13 cellular contexts compared by ENCODE assay signal in genomic region chr1:44619261-44619900, GRCh38. TPM values are rescaled to one million over a fixed set of nuclear protein-coding genes. Genes with fewer than 3 reads are reported as not detected.
DNase-seq lines count a peak whose midpoint lies in the region; ATAC-seq and TF ChIP-seq lines count a peak whose summit lies in the region.
"Had no signal": no experiment of that assay in that cellular context is flagged by ENCODE, and none has a peak within 500 bp of the region (broad histone marks: within the 10 kb centered on the region; RNA-seq: fewer than 3 reads in every experiment).

No MANE protein-coding gene starts in this region.

- H3K27me3 Mint-ChIP-seq in neural crest cell (ENCODE audit: low read depth): peaks cover 29% of the 10 kb centered on the region

- TF ChIP-seq CTCF in epithelial cell of proximal tubule (conservative IDR thresholded peaks at IDR 0.05; ENCODE audit: low read depth, low read length): no peak
- no peak for TF ChIP-seq CTCF in neural crest cell (conservative IDR thresholded peaks at IDR 0.05)
- no peak for TF ChIP-seq CTCF in smooth muscle cell (IDR thresholded peaks at IDR 0.05; ENCODE audit: borderline replicate concordance, insufficient read depth, poor library complexity, severe bottlenecking)
- TF ChIP-seq CTCF in right lobe of liver (IDR thresholded peaks at IDR 0.05): no peak

- in situ Hi-C loops in Caki2 (cut with HindIII; ENCODE audit: low pct_unique_long_range_greater_than_20kb, low sequenced_read_pairs): no loop called here

- H4K20me1 ChIP-seq in smooth muscle cell (ENCODE audit: low read depth): no peaks in the 10 kb centered on the region

- no peaks in the 10 kb centered on the region for H3K27me3 ChIP-seq in MG63
- H3K27me3 ChIP-seq in smooth muscle cell (ENCODE audit: low read depth): peaks cover 29% of the 10 kb centered on the region
- no peaks in the 10 kb centered on the region for H3K27me3 ChIP-seq in right lobe of liver

- no peaks in the 10 kb centered on the region for H3K79me2 ChIP-seq in smooth muscle cell (ENCODE audit: low read depth)

- H3K9me3 Mint-ChIP-seq in neural crest cell: no peaks in the 10 kb centered on the region

- H3K4me1 Mint-ChIP-seq in neural crest cell: peaks cover 5% of the 10 kb centered on the region

- H3K4me3 Mint-ChIP-seq in neural crest cell: no peak overlapping the region

- no peak overlapping the region for H3K4me3 ChIP-seq in MG63
- H3K4me3 ChIP-seq in epithelial cell of proximal tubule (ENCODE audit: low read depth, low read length): peak overlapping the region; percentile 28
- no peak overlapping the region for H3K4me3 ChIP-seq in smooth muscle cell
- no peak overlapping the region for H3K4me3 ChIP-seq in right lobe of liver
- H3K4me3 ChIP-seq: colonic mucosa had no signal

- no peak for TF ChIP-seq POLR2A in right lobe of liver (IDR thresholded peaks at IDR 0.05)

- CTCF ChIA-PET in HEK293T (lab: Yijun Ruan, JAX): interaction anchor here (0.8 kb wide), 1 partner anchor 25 kb away, joined by 3 read pairs; no protein-coding TSS in a partner anchor

- intact Hi-C loops in right lobe of liver (cut with DNase I): no loop called here

- H3F3A ChIP-seq in smooth muscle cell (ENCODE audit: low read depth): no peaks in the 10 kb centered on the region

- H3K4me2 ChIP-seq in smooth muscle cell: no peak overlapping the region

- POLR2A ChIA-PET in HEK293T (lab: Yijun Ruan, JAX): interaction anchor here (0.7 to 11.8 kb wide), 2 partner anchors 13 to 33 kb away, joined by 3 to 111 read pairs; no protein-coding TSS in a partner anchor

- DNase-seq in Caki2 (ENCODE audit: low read depth) (peak; percentile 82), MG63 (peak; percentile 15), epithelial cell of proximal tubule (ENCODE audit: low read depth) (no peak), neural crest cell (ENCODE audit: low read depth, low spot score) (no peak), smooth muscle cell (lab: John Stamatoyannopoulos, UW; ENCODE audit: unreplicated experiment) (no peak), right lobe of liver (no peak), HEK293T (ENCODE audit: extremely low spot score) (no peak)
- DNase-seq: activated naive CD4-positive, alpha-beta T cell treated with anti-CD3 and anti-CD28 coated beads, Interleukin-2, amount 50 U/mL, for 16 hours; C1 segment of cervical spinal cord; colonic mucosa; GDM1; NCI-H446 had no signal

- no peaks in the 10 kb centered on the region for H3K9me3 ChIP-seq in MG63
- no peaks in the 10 kb centered on the region for H3K9me3 ChIP-seq in smooth muscle cell (replicated peaks; ENCODE audit: low read depth)
- no peaks in the 10 kb centered on the region for H3K9me3 ChIP-seq in right lobe of liver
- H3K9me3 ChIP-seq: colonic mucosa had no signal

- no peak overlapping the region for H3K9ac ChIP-seq in smooth muscle cell (ENCODE audit: low read depth)

- no peak overlapping the region for H2AFZ ChIP-seq in smooth muscle cell (ENCODE audit: low read depth)

- H3K36me3 ChIP-seq in MG63: no peaks in the 10 kb centered on the region
- H3K36me3 ChIP-seq in smooth muscle cell (ENCODE audit: low read depth): no peaks in the 10 kb centered on the region
- H3K36me3 ChIP-seq in right lobe of liver: no peaks in the 10 kb centered on the region
- H3K36me3 ChIP-seq: colonic mucosa had no signal

- no peaks in the 10 kb centered on the region for H3K36me3 Mint-ChIP-seq in neural crest cell (ENCODE audit: low read depth)

- H3K27ac ChIP-seq in smooth muscle cell (ENCODE audit: low read depth): no peak overlapping the region
- no peak overlapping the region for H3K27ac ChIP-seq in right lobe of liver
- H3K27ac ChIP-seq: colonic mucosa had no signal

- peak overlapping the region; percentile 87 for H3K27ac Mint-ChIP-seq in neural crest cell (ENCODE audit: unreplicated experiment)

- H3K4me1 ChIP-seq in smooth muscle cell (ENCODE audit: low read depth) (peaks cover 6% of the 10 kb centered on the region), right lobe of liver (peaks cover 0 to 7% (median 0%) of the 10 kb centered on the region in 4 donors)
- H3K4me1 ChIP-seq: colonic mucosa had no signal

- WGBS in smooth muscle cell (ENCODE audit: low lambda C conversion rate): 64% methylated on average over 12 of the region's 12 CpGs
- WGBS in right lobe of liver (ENCODE audit: insufficient coverage, low coverage, low lambda C conversion rate, missing lambda C conversion rate): 71% methylated on average over 11 of the region's 12 CpGs

- ATAC-seq in right lobe of liver (no peak), HG03457 (IDR thresholded peaks at IDR 0.05; ENCODE audit: unreplicated experiment) (no peak)

TF ChIP-seq in HEK293T, 16 proteins besides CTCF, POLR2A, EP300 and RAD21:
- TF ChIP-seq L3MBTL2 (conservative IDR thresholded peaks at IDR 0.05) (no peak), BHLHE40 (IDR thresholded peaks at IDR 0.05; ENCODE audit: borderline replicate concordance) (no peak), LEF1 (IDR thresholded peaks at IDR 0.05; ENCODE audit: borderline replicate concordance) (no peak), FOXA1 (IDR thresholded peaks at IDR 0.05) (no peak), SUZ12 (IDR thresholded peaks at IDR 0.05) (no peak), NFRKB (IDR thresholded peaks at IDR 0.05) (no peak), CTBP1 (IDR thresholded peaks at IDR 0.05; ENCODE audit: borderline replicate concordance) (no peak), ZNF384 (IDR thresholded peaks at IDR 0.05) (no peak), TARDBP (IDR thresholded peaks at IDR 0.05) (no peak), ARNT (IDR thresholded peaks at IDR 0.05) (no peak), FOXK2 (IDR thresholded peaks at IDR 0.05) (no peak), SP1 (IDR thresholded peaks at IDR 0.05) (no peak)
TF ChIP-seq in HEK293T: peak in this region for 0.

RNA-seq across cellular contexts. Expression of gene TMEM53, which starts 54.9 kb away (rescaled TPM):
- 4.3 and 7.6 TPM in 2 replicates for total RNA-seq in Caki2 (2014; rRNA removed; shearing (Covaris generic); ENCODE audit: low replicate concordance)
- total RNA-seq in MG63 (2014; rRNA removed; shearing (Covaris generic); ENCODE audit: low replicate concordance): 1.5 and 10.6 TPM in 2 replicates
- total RNA-seq in epithelial cell of proximal tubule: 6.3 and 9.3 TPM in 2 replicates
- total RNA-seq in neural crest cell: 14.1 and 15.7 TPM in 2 replicates
- total RNA-seq in smooth muscle cell: 8.1 and 8.6 TPM in 2 replicates
- 13.0 and 15.5 TPM in 2 replicates for polyA plus RNA-seq in smooth muscle cell
- 10 to 100 TPM; 15.8 to 31.0 (median 24.5) TPM for total RNA-seq in right lobe of liver

RNA-seq across cellular contexts. Expression of gene ARMH1, which starts 55.1 kb away (rescaled TPM):
- total RNA-seq in Caki2 (2014; rRNA removed; shearing (Covaris generic); ENCODE audit: low replicate concordance): not detected in 2 replicates
- not detected in 2 replicates for total RNA-seq in MG63 (2014; rRNA removed; shearing (Covaris generic); ENCODE audit: low replicate concordance)
- total RNA-seq in epithelial cell of proximal tubule: not detected in 2 replicates
- 5.6 and 5.9 TPM in 2 replicates for total RNA-seq in neural crest cell
- total RNA-seq in smooth muscle cell: 1.5 and 4.8 TPM in 2 replicates
- 8.3 and 10.1 TPM in 2 replicates for polyA plus RNA-seq in smooth muscle cell
- total RNA-seq in right lobe of liver: 10 to 100 TPM in 2 of 6 experiments, 1 to 10 TPM in 4; 2.7 to 18.4 (median 5.2) TPM

Comparison
In these comparisons a context has a peak if more than half of its experiments do, and no peak if none do; other contexts are left out.
1. DNase-seq: peak in Caki2 (single experiment) and MG63 (single experiment); none in epithelial cell of proximal tubule (single experiment), neural crest cell (single experiment), smooth muscle cell (single experiment), right lobe of liver (0 of 3) and HEK293T (single experiment).